Comparison of ENCODE assay signal across 1 cellular context in the genomic region with DNA sequence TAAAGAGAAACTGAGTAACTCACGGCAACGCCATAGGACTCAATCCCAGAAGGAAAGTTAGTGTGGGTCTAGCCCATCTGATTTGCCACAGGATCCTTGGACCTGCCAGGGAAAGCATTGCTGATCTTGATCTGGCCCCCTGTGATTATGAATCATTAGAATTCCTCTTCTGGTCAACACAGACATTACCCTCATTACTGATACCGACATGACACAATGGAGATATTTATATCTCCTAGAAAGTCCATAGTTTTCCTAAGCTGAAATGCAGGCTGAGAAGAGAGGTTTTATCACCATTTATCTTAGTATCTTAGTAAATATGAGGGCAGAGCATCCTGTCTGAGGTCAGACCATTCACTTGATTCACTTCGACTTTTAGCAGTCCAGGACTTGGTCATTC.
TF ChIP-seq lines count a peak whose summit lies in the region.

No MANE protein-coding gene starts in this region.

TF ChIP-seq in GM23338, 12 proteins besides CTCF, POLR2A, EP300 and RAD21 (continued from another document):
- TF ChIP-seq, protein P1, sequence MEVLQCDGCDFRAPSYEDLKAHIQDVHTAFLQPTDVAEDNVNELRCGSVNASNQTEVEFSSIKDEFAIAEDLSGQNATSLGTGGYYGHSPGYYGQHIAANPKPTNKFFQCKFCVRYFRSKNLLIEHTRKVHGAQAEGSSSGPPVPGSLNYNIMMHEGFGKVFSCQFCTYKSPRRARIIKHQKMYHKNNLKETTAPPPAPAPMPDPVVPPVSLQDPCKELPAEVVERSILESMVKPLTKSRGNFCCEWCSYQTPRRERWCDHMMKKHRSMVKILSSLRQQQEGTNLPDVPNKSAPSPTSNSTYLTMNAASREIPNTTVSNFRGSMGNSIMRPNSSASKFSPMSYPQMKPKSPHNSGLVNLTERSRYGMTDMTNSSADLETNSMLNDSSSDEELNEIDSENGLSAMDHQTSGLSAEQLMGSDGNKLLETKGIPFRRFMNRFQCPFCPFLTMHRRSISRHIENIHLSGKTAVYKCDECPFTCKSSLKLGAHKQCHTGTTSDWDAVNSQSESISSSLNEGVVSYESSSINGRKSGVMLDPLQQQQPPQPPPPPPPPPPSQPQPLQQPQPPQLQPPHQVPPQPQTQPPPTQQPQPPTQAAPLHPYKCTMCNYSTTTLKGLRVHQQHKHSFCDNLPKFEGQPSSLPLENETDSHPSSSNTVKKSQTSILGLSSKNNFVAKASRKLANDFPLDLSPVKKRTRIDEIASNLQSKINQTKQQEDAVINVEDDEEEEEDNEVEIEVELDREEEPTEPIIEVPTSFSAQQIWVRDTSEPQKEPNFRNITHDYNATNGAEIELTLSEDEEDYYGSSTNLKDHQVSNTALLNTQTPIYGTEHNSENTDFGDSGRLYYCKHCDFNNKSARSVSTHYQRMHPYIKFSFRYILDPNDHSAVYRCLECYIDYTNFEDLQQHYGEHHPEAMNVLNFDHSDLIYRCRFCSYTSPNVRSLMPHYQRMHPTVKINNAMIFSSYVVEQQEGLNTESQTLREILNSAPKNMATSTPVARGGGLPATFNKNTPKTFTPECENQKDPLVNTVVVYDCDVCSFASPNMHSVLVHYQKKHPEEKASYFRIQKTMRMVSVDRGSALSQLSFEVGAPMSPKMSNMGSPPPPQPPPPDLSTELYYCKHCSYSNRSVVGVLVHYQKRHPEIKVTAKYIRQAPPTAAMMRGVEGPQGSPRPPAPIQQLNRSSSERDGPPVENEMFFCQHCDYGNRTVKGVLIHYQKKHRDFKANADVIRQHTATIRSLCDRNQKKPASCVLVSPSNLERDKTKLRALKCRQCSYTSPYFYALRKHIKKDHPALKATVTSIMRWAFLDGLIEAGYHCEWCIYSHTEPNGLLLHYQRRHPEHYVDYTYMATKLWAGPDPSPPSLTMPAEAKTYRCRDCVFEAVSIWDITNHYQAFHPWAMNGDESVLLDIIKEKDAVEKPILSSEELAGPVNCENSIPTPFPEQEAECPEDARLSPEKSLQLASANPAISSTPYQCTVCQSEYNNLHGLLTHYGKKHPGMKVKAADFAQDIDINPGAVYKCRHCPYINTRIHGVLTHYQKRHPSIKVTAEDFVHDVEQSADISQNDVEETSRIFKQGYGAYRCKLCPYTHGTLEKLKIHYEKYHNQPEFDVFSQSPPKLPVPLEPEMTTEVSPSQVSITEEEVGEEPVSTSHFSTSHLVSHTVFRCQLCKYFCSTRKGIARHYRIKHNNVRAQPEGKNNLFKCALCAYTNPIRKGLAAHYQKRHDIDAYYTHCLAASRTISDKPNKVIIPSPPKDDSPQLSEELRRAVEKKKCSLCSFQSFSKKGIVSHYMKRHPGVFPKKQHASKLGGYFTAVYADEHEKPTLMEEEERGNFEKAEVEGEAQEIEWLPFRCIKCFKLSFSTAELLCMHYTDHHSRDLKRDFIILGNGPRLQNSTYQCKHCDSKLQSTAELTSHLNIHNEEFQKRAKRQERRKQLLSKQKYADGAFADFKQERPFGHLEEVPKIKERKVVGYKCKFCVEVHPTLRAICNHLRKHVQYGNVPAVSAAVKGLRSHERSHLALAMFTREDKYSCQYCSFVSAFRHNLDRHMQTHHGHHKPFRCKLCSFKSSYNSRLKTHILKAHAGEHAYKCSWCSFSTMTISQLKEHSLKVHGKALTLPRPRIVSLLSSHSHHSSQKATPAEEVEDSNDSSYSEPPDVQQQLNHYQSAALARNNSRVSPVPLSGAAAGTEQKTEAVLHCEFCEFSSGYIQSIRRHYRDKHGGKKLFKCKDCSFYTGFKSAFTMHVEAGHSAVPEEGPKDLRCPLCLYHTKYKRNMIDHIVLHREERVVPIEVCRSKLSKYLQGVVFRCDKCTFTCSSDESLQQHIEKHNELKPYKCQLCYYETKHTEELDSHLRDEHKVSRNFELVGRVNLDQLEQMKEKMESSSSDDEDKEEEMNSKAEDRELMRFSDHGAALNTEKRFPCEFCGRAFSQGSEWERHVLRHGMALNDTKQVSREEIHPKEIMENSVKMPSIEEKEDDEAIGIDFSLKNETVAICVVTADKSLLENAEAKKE (CRISPR knock-in tag; IDR thresholded peaks at IDR 0.05) = no peak
- TF ChIP-seq JUNB (IDR thresholded peaks at IDR 0.05; ENCODE audit: unreplicated experiment) (no peak), ZNF331 (CRISPR knock-in tag; IDR thresholded peaks at IDR 0.05; ENCODE audit: low read depth) (no peak), POLR2AphosphoS5 (IDR thresholded peaks at IDR 0.05; ENCODE audit: low read depth) (no peak), ZNF114 (CRISPR knock-in tag; IDR thresholded peaks at IDR 0.05) (no peak), NANOG (IDR thresholded peaks at IDR 0.05; ENCODE audit: borderline replicate concordance) (no peak), EZH2phosphoT487 (IDR thresholded peaks at IDR 0.05; ENCODE audit: unreplicated experiment) (no peak), CREB1 (CRISPR knock-in tag; IDR thresholded peaks at IDR 0.05; ENCODE audit: low read depth) (no peak), STAT1 (IDR thresholded peaks at IDR 0.05; ENCODE audit: unreplicated experiment) (no peak), EZH2 (IDR thresholded peaks at IDR 0.05; ENCODE audit: low read depth, unreplicated experiment) (no peak)
- TF ChIP-seq, protein P2, sequence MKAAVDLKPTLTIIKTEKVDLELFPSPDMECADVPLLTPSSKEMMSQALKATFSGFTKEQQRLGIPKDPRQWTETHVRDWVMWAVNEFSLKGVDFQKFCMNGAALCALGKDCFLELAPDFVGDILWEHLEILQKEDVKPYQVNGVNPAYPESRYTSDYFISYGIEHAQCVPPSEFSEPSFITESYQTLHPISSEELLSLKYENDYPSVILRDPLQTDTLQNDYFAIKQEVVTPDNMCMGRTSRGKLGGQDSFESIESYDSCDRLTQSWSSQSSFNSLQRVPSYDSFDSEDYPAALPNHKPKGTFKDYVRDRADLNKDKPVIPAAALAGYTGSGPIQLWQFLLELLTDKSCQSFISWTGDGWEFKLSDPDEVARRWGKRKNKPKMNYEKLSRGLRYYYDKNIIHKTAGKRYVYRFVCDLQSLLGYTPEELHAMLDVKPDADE (IDR thresholded peaks at IDR 0.05) = no peak
